ENCODE assay signal across 28 cellular contexts in genomic region chr11:13429836-13430235, GRCh38.
"Had no signal": no experiment of that assay in that cellular context is flagged by ENCODE, and none has a peak within 500 bp of the region (broad histone marks: within the 10 kb centered on the region; RNA-seq: fewer than 3 reads in every experiment).

No MANE protein-coding gene starts in this region.

- H3K36me3 ChIP-seq: cardiac muscle cell, thoracic aorta had no signal

- H3K9me3 ChIP-seq: body of pancreas, thoracic aorta had no signal

- H3K4me3 ChIP-seq: body of pancreas, cardiac muscle cell, coronary artery, dorsolateral prefrontal cortex, heart right ventricle, mucosa of descending colon, skin epidermis, thoracic aorta had no signal

- H3K27ac ChIP-seq: body of pancreas, cardiac muscle cell, coronary artery, dorsolateral prefrontal cortex, heart right ventricle, skin epidermis, thoracic aorta had no signal

- DNase-seq: activated B cell treated with CpG ODN at 0.5 μM for 24 hours; activated CD8-positive, alpha-beta memory T cell treated with anti-CD3 and anti-CD28 coated beads, Interleukin-2, amount 50 U/mL, for 4 hours; activated effector memory CD4-positive, alpha-beta T cell treated with Interleukin-2 at 50 U/mL for 16 hours; activated naive CD4-positive, alpha-beta T cell treated with Interleukin-2 at 50 U/mL for 16 hours; activated T-cell treated with anti-CD3 and anti-CD28 coated beads, Interleukin-2, amount 50 U/mL, for 48 hours; aorta; body of pancreas; cerebellar nuclear complex; dorsolateral prefrontal cortex; effector memory CD4-positive, alpha-beta T cell; erythroblast; foreskin fibroblast; heart right ventricle; left cardiac atrium; left ventricle myocardium superior; mucosa of descending colon; retina; stimulated activated CD4-positive, alpha-beta T cell treated with anti-CD3 and anti-CD28 coated beads, Interleukin-12 subunit alpha, Interleukin-12 subunit beta, amount 100 ng/mL, for 4 hours; stimulated activated CD4-positive, alpha-beta T cell treated with anti-CD3 and anti-CD28 coated beads, Interleukin-4, amount 100 ng/mL, for 24 hours; T-cell; trophoblast cell had no signal

- ATAC-seq: body of pancreas; heart right ventricle; left cardiac atrium; left ventricle myocardium superior; mucosa of descending colon; natural killer cell treated with Interleukin-12 subunit alpha and Interleukin-12 subunit beta and Interleukin-15 and Interleukin-18, amount 100 ng/mL, for 72 hours; sciatic nerve; stimulated activated effector memory CD8-positive, alpha-beta T cell treated with anti-CD3 and anti-CD28 coated beads, Interleukin-12 subunit alpha, Interleukin-12 subunit beta, amount 100 ng/mL, for 72 hours; T-cell had no signal

- H3K27me3 ChIP-seq: body of pancreas, cardiac muscle cell, dorsolateral prefrontal cortex, heart right ventricle had no signal

- H3K4me1 ChIP-seq: body of pancreas had no signal
